21 cellular contexts compared by ENCODE assay signal in genomic region chr3:139238281-139239030, GRCh38.
"Had no signal": no experiment of that assay in that cellular context is flagged by ENCODE, and none has a peak within 500 bp of the region (broad histone marks: within the 10 kb centered on the region; RNA-seq: fewer than 3 reads in every experiment).

No MANE protein-coding gene starts in this region.

- H3K27ac ChIP-seq: foreskin keratinocyte, left ventricle myocardium inferior, spleen, testis, upper lobe of left lung had no signal

- DNase-seq: activated CD4-positive, alpha-beta memory T cell treated with anti-CD3 and anti-CD28 coated beads for 36 hours; activated CD4-positive, alpha-beta T cell treated with anti-CD3 and anti-CD28 coated beads for 1 hour; activated CD8-positive, alpha-beta memory T cell treated with anti-CD3 and anti-CD28 coated beads, Interleukin-2, amount 10 ng/mL, durations not matched to agents 7 days and 5 days; activated naive CD4-positive, alpha-beta T cell treated with anti-CD3 and anti-CD28 coated beads, Interleukin-2, amount 10 ng/mL, durations not matched to agents 7 days and 5 days; activated T-cell treated with anti-CD3 and anti-CD28 coated beads, Interleukin-2, amount 50 U/mL, for 1 hour; caudate nucleus; foreskin keratinocyte; left ventricle myocardium inferior; mesendoderm; occipital lobe; spleen; stimulated activated naive CD8-positive, alpha-beta T cell treated with anti-CD3 and anti-CD28 coated beads, Interleukin-15, amount 100 ng/mL, for 72 hours; T-cell; T-helper 9 cell; testis; upper lobe of left lung had no signal

- H3K4me1 Mint-ChIP-seq: activated CD8-positive, alpha-beta memory T cell treated with anti-CD3 and anti-CD28 coated beads, Interleukin-2, amount 10 ng/mL, durations not matched to agents 7 days and 5 days; activated naive CD4-positive, alpha-beta T cell treated with anti-CD3 and anti-CD28 coated beads, Interleukin-2, amount 10 ng/mL, durations not matched to agents 7 days and 5 days; stimulated activated naive CD8-positive, alpha-beta T cell treated with anti-CD3 and anti-CD28 coated beads, Interleukin-15, amount 100 ng/mL, for 72 hours; T-cell had no signal

- H3K4me1 ChIP-seq: left ventricle myocardium inferior, spleen, testis, upper lobe of left lung had no signal

- H3K36me3 ChIP-seq: left ventricle myocardium inferior, spleen, upper lobe of left lung had no signal

- H3K4me3 Mint-ChIP-seq: activated CD4-positive, alpha-beta memory T cell treated with anti-CD3 and anti-CD28 coated beads for 36 hours; activated CD8-positive, alpha-beta memory T cell treated with anti-CD3 and anti-CD28 coated beads, Interleukin-2, amount 10 ng/mL, durations not matched to agents 7 days and 5 days; activated naive CD4-positive, alpha-beta T cell treated with anti-CD3 and anti-CD28 coated beads, Interleukin-2, amount 10 ng/mL, durations not matched to agents 7 days and 5 days; natural killer cell treated with Interleukin-12 subunit alpha and Interleukin-12 subunit beta and Interleukin-15 and Interleukin-18, amount 100 ng/mL, for 72 hours; stimulated activated naive CD8-positive, alpha-beta T cell treated with anti-CD3 and anti-CD28 coated beads, Interleukin-15, amount 100 ng/mL, for 72 hours; T-cell had no signal

- H3K27me3 ChIP-seq: testis, upper lobe of left lung had no signal

- H3K4me3 ChIP-seq: left ventricle myocardium inferior, spleen, testis, upper lobe of left lung had no signal

- FAIRE-seq: colon, endometrium had no signal

- ATAC-seq: activated CD8-positive, alpha-beta memory T cell treated with anti-CD3 and anti-CD28 coated beads, Interleukin-2, amount 10 ng/mL, durations not matched to agents 7 days and 5 days; foreskin keratinocyte; natural killer cell treated with Interleukin-12 subunit alpha and Interleukin-12 subunit beta and Interleukin-15 and Interleukin-18, amount 100 ng/mL, for 72 hours; sciatic nerve; stimulated activated naive CD8-positive, alpha-beta T cell treated with anti-CD3 and anti-CD28 coated beads, Interleukin-15, amount 100 ng/mL, for 72 hours; T-cell had no signal

- H3K36me3 Mint-ChIP-seq: activated CD4-positive, alpha-beta memory T cell treated with anti-CD3 and anti-CD28 coated beads for 36 hours; activated CD8-positive, alpha-beta memory T cell treated with anti-CD3 and anti-CD28 coated beads, Interleukin-2, amount 10 ng/mL, durations not matched to agents 7 days and 5 days; activated naive CD4-positive, alpha-beta T cell treated with anti-CD3 and anti-CD28 coated beads, Interleukin-2, amount 10 ng/mL, durations not matched to agents 7 days and 5 days; natural killer cell treated with Interleukin-12 subunit alpha and Interleukin-12 subunit beta and Interleukin-15 and Interleukin-18, amount 100 ng/mL, for 72 hours; T-cell had no signal

- H3K9me3 ChIP-seq: left ventricle myocardium inferior, spleen, testis, upper lobe of left lung had no signal

- H3K9me3 Mint-ChIP-seq: activated CD4-positive, alpha-beta memory T cell treated with anti-CD3 and anti-CD28 coated beads for 36 hours; activated naive CD4-positive, alpha-beta T cell treated with anti-CD3 and anti-CD28 coated beads, Interleukin-2, amount 10 ng/mL, durations not matched to agents 7 days and 5 days; activated T-helper 2 cell treated with anti-CD3 and anti-CD28 coated beads, Interferon-gamma antibody, Interleukin-2, Interleukin-4, amounts not matched to agents 10 μg/mL and 5 μg/mL and 100 μg/mL, durations not matched to agents 14 hours and 24 hours and 36 hours; natural killer cell treated with Interleukin-12 subunit alpha and Interleukin-12 subunit beta and Interleukin-15 and Interleukin-18, amount 100 ng/mL, for 72 hours; stimulated activated naive CD8-positive, alpha-beta T cell treated with anti-CD3 and anti-CD28 coated beads, Interleukin-15, amount 100 ng/mL, for 72 hours; T-cell had no signal

- H3K27ac Mint-ChIP-seq: activated CD4-positive, alpha-beta memory T cell treated with anti-CD3 and anti-CD28 coated beads for 36 hours; activated CD8-positive, alpha-beta memory T cell treated with anti-CD3 and anti-CD28 coated beads, Interleukin-2, amount 10 ng/mL, durations not matched to agents 7 days and 5 days; activated naive CD4-positive, alpha-beta T cell treated with anti-CD3 and anti-CD28 coated beads, Interleukin-2, amount 10 ng/mL, durations not matched to agents 7 days and 5 days; activated T-helper 2 cell treated with anti-CD3 and anti-CD28 coated beads, Interferon-gamma antibody, Interleukin-2, Interleukin-4, amounts not matched to agents 10 μg/mL and 5 μg/mL and 100 μg/mL, durations not matched to agents 14 hours and 24 hours and 36 hours; natural killer cell treated with Interleukin-12 subunit alpha and Interleukin-12 subunit beta and Interleukin-15 and Interleukin-18, amount 100 ng/mL, for 72 hours; stimulated activated naive CD8-positive, alpha-beta T cell treated with anti-CD3 and anti-CD28 coated beads, Interleukin-15, amount 100 ng/mL, for 72 hours; T-cell had no signal
